In the genomic region with DNA sequence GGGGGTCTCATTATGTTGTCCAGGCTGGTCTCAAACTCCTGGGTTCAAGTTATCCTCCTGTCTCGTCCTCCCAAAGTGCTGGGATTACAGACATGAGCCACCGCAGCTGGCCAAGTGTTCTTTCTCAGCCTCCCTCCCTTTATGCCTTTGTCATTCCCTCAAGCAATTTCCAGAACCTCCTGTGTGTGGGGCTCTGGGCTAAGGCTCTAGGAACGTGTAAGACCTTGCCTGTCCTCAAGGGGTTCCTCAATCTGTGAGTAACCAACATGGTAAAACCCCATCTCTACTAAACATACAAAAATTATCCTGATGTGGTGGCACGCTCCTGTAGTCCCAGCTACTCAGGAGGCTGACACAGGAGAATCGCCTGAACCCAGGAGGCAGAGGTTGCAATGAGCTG, we compare ENCODE assay signal across 12 cellular contexts. TPM values are rescaled to one million over a fixed set of nuclear protein-coding genes. Genes with fewer than 3 reads are reported as not detected.
A peak's percentile ranks its signal among the peaks of the same experiment; 100 is the strongest.
DNase-seq lines count a peak whose midpoint lies in the region; ATAC-seq and TF ChIP-seq lines count a peak whose summit lies in the region.
"Had no signal": no experiment of that assay in that cellular context is flagged by ENCODE, and none has a peak within 500 bp of the region (broad histone marks: within the 10 kb centered on the region; RNA-seq: fewer than 3 reads in every experiment).

No MANE protein-coding gene starts in this region.

- H3K9me3 Mint-ChIP-seq in immature natural killer cell: no peaks in the 10 kb centered on the region
- H3K9me3 Mint-ChIP-seq: stimulated activated naive CD8-positive, alpha-beta T cell treated with anti-CD3 and anti-CD28 coated beads, Interleukin-15, amount 100 ng/mL, for 72 hours had no signal

- peak; percentile 39 for DNase-seq in ELF-1 (ENCODE audit: low read depth, low spot score)
- DNase-seq in NB4 (ENCODE audit: low read depth): peak; percentile 81
- DNase-seq in foreskin keratinocyte: no peak
- no peak for DNase-seq in immature natural killer cell
- no peak for DNase-seq in stimulated activated naive CD4-positive, alpha-beta T cell (lab: John Stamatoyannopoulos, UW)
- DNase-seq: heart left ventricle; posterior cingulate gyrus; stimulated activated naive CD8-positive, alpha-beta T cell treated with anti-CD3 and anti-CD28 coated beads, Interleukin-15, amount 100 ng/mL, for 72 hours; T1000 had no signal

- H3K4me1 ChIP-seq in foreskin keratinocyte: peaks cover 11% of the 10 kb centered on the region

- H3K27ac Mint-ChIP-seq in immature natural killer cell: no peak overlapping the region

- TF ChIP-seq POLR2A in NB4 (IDR thresholded peaks at IDR 0.05; ENCODE audit: extremely low read depth, insufficient read length): no peak

- no peaks in the 10 kb centered on the region for H3K36me3 Mint-ChIP-seq in immature natural killer cell

- no peaks in the 10 kb centered on the region for H3K27me3 ChIP-seq in foreskin keratinocyte
- H3K27me3 ChIP-seq: heart left ventricle had no signal

- H3K27ac ChIP-seq in foreskin keratinocyte: no peak overlapping the region
- H3K27ac ChIP-seq: heart left ventricle had no signal

- peaks cover 6 to 8% of the 10 kb centered on the region in 2 donors for H3K4me1 Mint-ChIP-seq in immature natural killer cell

- TF ChIP-seq CTCF in NB4 (IDR thresholded peaks at IDR 0.05; ENCODE audit: low read depth, low read length): peak; percentile 65
- peak; percentile 61 for TF ChIP-seq CTCF in foreskin keratinocyte (conservative IDR thresholded peaks at IDR 0.05)

- no peak overlapping the region for H3K4me3 ChIP-seq in NB4 (ENCODE audit: low read depth, low read length)
- H3K4me3 ChIP-seq: heart left ventricle had no signal

- ATAC-seq in foreskin keratinocyte (peak; percentile 32), HG03354 (IDR thresholded peaks at IDR 0.05; ENCODE audit: poor library complexity, severe bottlenecking, unreplicated experiment) (no peak)
- ATAC-seq: heart left ventricle; stimulated activated naive CD8-positive, alpha-beta T cell treated with anti-CD3 and anti-CD28 coated beads, Interleukin-15, amount 100 ng/mL, for 72 hours had no signal

- H3K27me3 Mint-ChIP-seq in immature natural killer cell (ENCODE audit: low read depth in 3 of 3): peaks cover 0 to 1% (median 0%) of the 10 kb centered on the region in 3 donors
- H3K27me3 Mint-ChIP-seq: stimulated activated naive CD8-positive, alpha-beta T cell treated with anti-CD3 and anti-CD28 coated beads, Interleukin-15, amount 100 ng/mL, for 72 hours had no signal

- H3K4me3 Mint-ChIP-seq in immature natural killer cell: no peak overlapping the region
- H3K4me3 Mint-ChIP-seq: stimulated activated naive CD8-positive, alpha-beta T cell treated with anti-CD3 and anti-CD28 coated beads, Interleukin-15, amount 100 ng/mL, for 72 hours had no signal

RNA-seq across cellular contexts. Expression of a gene that starts 15.5 kb away (rescaled TPM):
- not detected in 2 replicates for total RNA-seq in foreskin keratinocyte
- not detected in 2 replicates for polyA plus RNA-seq in foreskin keratinocyte
- not detected for polyA plus RNA-seq in immature natural killer cell
- total RNA-seq: heart left ventricle, lung microvascular endothelial cell had no signal
- polyA plus RNA-seq: adipose tissue, heart left ventricle had no signal

RNA-seq across cellular contexts. Expression of a gene that starts 23.9 kb away (rescaled TPM):
- total RNA-seq in foreskin keratinocyte: 0.48 and 0.67 TPM in 2 replicates
- polyA plus RNA-seq in foreskin keratinocyte (0.12 and 0.24 TPM in 2 replicates), immature natural killer cell (not detected)
- total RNA-seq: heart left ventricle had no signal

RNA-seq across cellular contexts. Expression of a gene that starts 28.0 kb away (rescaled TPM):
- 1,924 and 1,965 TPM in 2 replicates for total RNA-seq in foreskin keratinocyte
- 2,287 and 2,314 TPM in 2 replicates for polyA plus RNA-seq in foreskin keratinocyte
- polyA plus RNA-seq in immature natural killer cell: 1,000 to 10,000 TPM in 1 of 3 donors, 100 to 1,000 TPM in 2; 938 to 1,525 (median 950) TPM

RNA-seq across cellular contexts. Expression of a gene that starts 28.3 kb away (rescaled TPM):
- total RNA-seq in foreskin keratinocyte: 6.9 and 8.8 TPM in 2 replicates
- polyA plus RNA-seq in foreskin keratinocyte (7.7 and 9.6 TPM in 2 replicates), immature natural killer cell (10 to 100 TPM; 10.5 to 14.5 (median 14.1) TPM)

RNA-seq across cellular contexts. Expression of a gene that starts 39.0 kb away (rescaled TPM):
- 1.0 and 1.3 TPM in 2 replicates for total RNA-seq in foreskin keratinocyte
- polyA plus RNA-seq in foreskin keratinocyte (1.6 and 2.4 TPM in 2 replicates), immature natural killer cell (not detected)
- total RNA-seq: lung microvascular endothelial cell had no signal

Comparison
In these comparisons a context has a peak if more than half of its experiments do, and no peak if none do; other contexts are left out.
1. DNase-seq: peak in ELF-1 (single experiment) and NB4 (single experiment); none in foreskin keratinocyte (0 of 2), immature natural killer cell (0 of 3) and stimulated activated naive CD4-positive, alpha-beta T cell (0 of 6).